Comparison of ENCODE assay signal across 18 cellular contexts in genomic region chr7:130266258-130266960, GRCh38. TPM values are rescaled to one million over a fixed set of nuclear protein-coding genes. Genes with fewer than 3 reads are reported as not detected.
"Had no signal": no experiment of that assay in that cellular context is flagged by ENCODE, and none has a peak within 500 bp of the region (broad histone marks: within the 10 kb centered on the region; RNA-seq: fewer than 3 reads in every experiment).

CPA2 (plus strand) TSS chr7:130266863; CDS start chr7:130266882, 19 bp downstream.

- DNase-seq: activated CD4-positive, alpha-beta memory T cell treated with anti-CD3 and anti-CD28 coated beads, Interleukin-2, amount 10 ng/mL, durations not matched to agents 7 days and 5 days; activated CD4-positive, alpha-beta T cell treated with anti-CD3 and anti-CD28 coated beads for 36 hours; activated naive CD4-positive, alpha-beta T cell treated with anti-CD3 and anti-CD28 coated beads, Interleukin-2, amount 50 U/mL, for 16 hours; activated T-cell treated with anti-CD3 and anti-CD28 coated beads, Interleukin-2, amount 50 U/mL, for 24 hours; caudate nucleus; heart right ventricle; naive B cell; posterior cingulate gyrus; stimulated activated naive CD8-positive, alpha-beta T cell treated with anti-CD3 and anti-CD28 coated beads, Interleukin-15, Interleukin-2, amounts not matched to agents 100 U/mL and 50 U/mL, for 24 hours; T-helper 17 cell; upper lobe of right lung had no signal

- FAIRE-seq: colon, endometrium had no signal

- ATAC-seq: activated CD4-positive, alpha-beta T cell treated with anti-CD3 and anti-CD28 coated beads for 36 hours; gastroesophageal sphincter; heart right ventricle; stimulated activated naive CD8-positive, alpha-beta T cell treated with anti-CD3 and anti-CD28 coated beads, Interleukin-15, Interleukin-2, amounts not matched to agents 100 U/mL and 50 U/mL, for 24 hours; T-helper 17 cell; upper lobe of right lung had no signal

- H3K4me1 ChIP-seq: gastroesophageal sphincter, upper lobe of right lung had no signal

- H3K27me3 ChIP-seq: gastroesophageal sphincter, neutrophil, upper lobe of right lung had no signal

- H3K9me3 ChIP-seq: gastroesophageal sphincter, heart right ventricle, neutrophil, upper lobe of right lung had no signal

- H3K27ac ChIP-seq: gastroesophageal sphincter, heart right ventricle, neutrophil, skin epidermis, upper lobe of right lung had no signal

- H3K36me3 ChIP-seq: gastroesophageal sphincter, heart right ventricle, neutrophil, upper lobe of right lung had no signal

- H3K4me3 ChIP-seq: gastroesophageal sphincter, heart right ventricle, lung, skin epidermis, upper lobe of right lung had no signal

RNA-seq across cellular contexts. Expression of gene CPA2, which starts in this region (rescaled TPM):
- total RNA-seq: activated CD4-positive, alpha-beta memory T cell treated with anti-CD3 and anti-CD28 coated beads, Interleukin-2, amount 10 ng/mL, durations not matched to agents 7 days and 5 days; gastroesophageal sphincter; T-helper 17 cell; temporal lobe; upper lobe of right lung had no signal
